ENCODE assay signal across 10 cellular contexts in the genomic region with DNA sequence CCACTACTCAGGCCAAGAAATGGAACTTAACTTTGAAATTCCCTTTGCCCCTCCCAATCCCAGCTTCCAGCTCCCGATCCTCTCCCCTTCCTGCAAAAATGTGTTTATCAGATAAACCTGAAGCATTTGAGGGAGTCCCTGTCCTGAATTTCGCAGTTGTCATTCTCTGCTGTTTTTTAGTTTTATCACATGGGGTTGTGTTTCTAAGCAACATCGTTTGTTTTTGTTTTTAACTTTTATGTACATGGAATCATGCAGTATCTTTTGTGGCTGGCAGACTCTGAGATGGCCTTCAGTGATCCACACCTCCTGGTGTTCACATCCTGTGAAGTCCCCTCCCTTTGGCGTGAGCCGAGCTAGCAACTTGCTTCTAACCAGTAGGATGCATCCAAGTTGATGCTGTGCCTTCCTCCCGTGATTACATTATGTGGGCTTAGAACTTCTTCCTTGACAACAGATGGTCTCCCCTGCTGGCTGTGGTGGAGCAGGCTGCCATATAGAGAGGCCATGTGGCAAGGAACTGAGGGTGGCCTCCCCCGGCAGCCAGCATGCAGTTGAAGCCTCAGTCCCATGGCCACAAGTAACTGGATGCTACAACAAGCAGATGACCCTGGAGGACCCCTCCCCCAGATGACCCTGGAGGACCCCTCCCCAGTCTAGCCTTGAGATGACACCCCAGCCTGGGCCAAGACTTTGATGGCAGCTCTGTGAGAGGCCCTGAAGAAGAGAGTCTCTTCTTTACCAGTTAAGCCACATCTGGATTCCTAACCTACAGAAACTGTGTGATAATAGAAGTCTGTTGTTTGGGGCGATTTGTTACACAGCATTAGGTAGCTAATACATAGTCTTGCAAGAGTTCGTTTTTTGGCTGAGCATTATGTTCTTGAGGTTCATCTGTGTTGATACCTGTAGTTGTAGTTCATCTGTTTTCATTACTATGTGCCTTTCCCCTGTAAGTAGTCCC. TPM values are rescaled to one million over a fixed set of nuclear protein-coding genes. Genes with fewer than 3 reads are reported as not detected.
A peak's percentile ranks its signal among the peaks of the same experiment; 100 is the strongest.
DNase-seq lines count a peak whose midpoint lies in the region; ATAC-seq, FAIRE-seq and TF ChIP-seq lines count a peak whose summit lies in the region.
"Had no signal": no experiment of that assay in that cellular context is flagged by ENCODE, and none has a peak within 500 bp of the region (broad histone marks: within the 10 kb centered on the region; RNA-seq: fewer than 3 reads in every experiment).

No MANE protein-coding gene starts in this region.

- H3K36me3 Mint-ChIP-seq in chondrocyte (ENCODE audit: low read depth) = peaks cover 6% of the 10 kb centered on the region

- H3K36me3 ChIP-seq in lower lobe of right lung (no peaks in the 10 kb centered on the region), thyroid gland (no peaks in the 10 kb centered on the region)

- intact Hi-C loops in lower lobe of right lung (cut with DNase I) (no loop called here), thyroid gland (cut with DNase I) (loop anchor here (5.0 kb wide), 1 partner anchor 32 kb away; no protein-coding TSS in a partner anchor)

- no peaks in the 10 kb centered on the region for H3K9me3 ChIP-seq in lower lobe of right lung
- no peaks in the 10 kb centered on the region for H3K9me3 ChIP-seq in thyroid gland
- H3K9me3 ChIP-seq: mucosa of descending colon had no signal

- TF ChIP-seq POLR2A in thyroid gland (IDR thresholded peaks at IDR 0.05) (no peak), GM12891 (IDR thresholded peaks at IDR 0.05; ENCODE audit: low read depth, low read length) (no peak)

- TF ChIP-seq CTCF in chondrocyte (IDR thresholded peaks at IDR 0.05) (no peak), lower lobe of right lung (IDR thresholded peaks at IDR 0.05) (no peak), thyroid gland (IDR thresholded peaks at IDR 0.05) (no peak)

- H3K9me3 Mint-ChIP-seq in chondrocyte (ENCODE audit: low read depth) = peaks cover 3% of the 10 kb centered on the region

- H3K27me3 Mint-ChIP-seq in chondrocyte (ENCODE audit: low read depth) = no peaks in the 10 kb centered on the region

- peak; percentile 61 for DNase-seq in NCI-H748 (lab: John Stamatoyannopoulos, UW; ENCODE audit: unreplicated experiment)
- no peak for DNase-seq in NCI-H748 treated with DMSO at 0.1 percent for 48 hours (lab: John Stamatoyannopoulos, UW)
- peak; percentile 42 for DNase-seq in chondrocyte (ENCODE audit: low spot score)
- no peak for DNase-seq in lower lobe of right lung
- no peak for DNase-seq in thyroid gland
- DNase-seq in NCI-H2107 treated with DMSO at 0.1 percent for 48 hours (lab: John Stamatoyannopoulos, UW; ENCODE audit: unreplicated experiment) = no peak
- no peak for DNase-seq in GF-D8 (lab: John Stamatoyannopoulos, UW)
- no peak for DNase-seq in GM12891 (ENCODE audit: insufficient read length, low spot score)
- DNase-seq: effector memory CD4-positive, alpha-beta T cell had no signal

- H3K4me1 ChIP-seq in lower lobe of right lung (peaks cover 80% of the 10 kb centered on the region), thyroid gland (peaks cover 61 to 63% of the 10 kb centered on the region in 2 donors)

- ATAC-seq in lower lobe of right lung = no peak

- H3K4me3 ChIP-seq in lower lobe of right lung (peak overlapping the region; percentile 20), thyroid gland (replicated peaks in 1 of 3) (no peak overlapping the region)
- H3K4me3 ChIP-seq: mucosa of descending colon had no signal

- H3K27ac Mint-ChIP-seq in chondrocyte (ENCODE audit: unreplicated experiment) = peak overlapping the region; percentile 96

- peak overlapping the region; percentile 79 for H3K27ac ChIP-seq in lower lobe of right lung
- H3K27ac ChIP-seq in thyroid gland = peak overlapping the region; percentile 87 to 93 (median 88)

- no peak overlapping the region for H3K4me3 Mint-ChIP-seq in chondrocyte (ENCODE audit: unreplicated experiment)

- H3K27me3 ChIP-seq in lower lobe of right lung (ENCODE audit: low read depth) (no peaks in the 10 kb centered on the region), thyroid gland (no peaks in the 10 kb centered on the region)

- H3K4me1 Mint-ChIP-seq in chondrocyte (ENCODE audit: low read depth) = peaks cover 74% of the 10 kb centered on the region

- FAIRE-seq in GM12891 (lab: Jason Lieb, UNC) = no peak

- 79% methylated on average over 9 of the region's 9 CpGs for WGBS in thyroid gland, 2 donors

TF ChIP-seq in GM12891, 5 proteins besides CTCF, POLR2A, EP300 and RAD21:
- TF ChIP-seq POU2F2 (IDR thresholded peaks at IDR 0.05; ENCODE audit: low read depth, low read length) (no peak), PAX5 (IDR thresholded peaks at IDR 0.05; ENCODE audit: insufficient read depth, low read length, severe bottlenecking) (no peak), TAF1 (IDR thresholded peaks at IDR 0.05; ENCODE audit: low read depth, low read length) (no peak), SPI1 (IDR thresholded peaks at IDR 0.05; ENCODE audit: low read depth, low read length) (no peak), POLR2AphosphoS5 (IDR thresholded peaks at IDR 0.05; ENCODE audit: low read depth, low read length) (no peak)

RNA-seq across cellular contexts. Expression of gene SH3BP4, which starts 27.7 kb away (rescaled TPM):
- total RNA-seq in chondrocyte (42.4 to 51.9 TPM (median 50.4 TPM) in 3 replicates), lower lobe of right lung (36.8 TPM), thyroid gland (10 to 100 TPM; 36.9 to 64.6 (median 47.9) TPM)
- polyA plus RNA-seq in GM12891 (2012; ENCODE audit: low read depth, missing spikeins) = not detected

Comparison
In these comparisons a context has a peak if more than half of its experiments do, and no peak if none do; other contexts are left out.
1. DNase-seq: peak in NCI-H748 (single experiment) and chondrocyte (single experiment); none in NCI-H748 treated with DMSO at 0.1 percent for 48 hours (single experiment), lower lobe of right lung (single experiment), thyroid gland (0 of 2), NCI-H2107 treated with DMSO at 0.1 percent for 48 hours (single experiment), GF-D8 (single experiment) and GM12891 (single experiment).